ENCODE assay signal across 1 cellular context in genomic region chr13:39034085-39034484, GRCh38.
TF ChIP-seq lines count a peak whose summit lies in the region.

No MANE protein-coding gene starts in this region.

TF ChIP-seq in GM12878, 131 proteins besides CTCF, POLR2A, EP300 and RAD21:
- TF ChIP-seq SREBF2 (IDR thresholded peaks at IDR 0.05; ENCODE audit: low read length) = no peak
- TF ChIP-seq PKNOX1 (IDR thresholded peaks at IDR 0.05) = 0 out of 2 replicates have a peak, but pooled peaks have one; percentile 24
